ENCODE assay signal across 8 cellular contexts in the genomic region with DNA sequence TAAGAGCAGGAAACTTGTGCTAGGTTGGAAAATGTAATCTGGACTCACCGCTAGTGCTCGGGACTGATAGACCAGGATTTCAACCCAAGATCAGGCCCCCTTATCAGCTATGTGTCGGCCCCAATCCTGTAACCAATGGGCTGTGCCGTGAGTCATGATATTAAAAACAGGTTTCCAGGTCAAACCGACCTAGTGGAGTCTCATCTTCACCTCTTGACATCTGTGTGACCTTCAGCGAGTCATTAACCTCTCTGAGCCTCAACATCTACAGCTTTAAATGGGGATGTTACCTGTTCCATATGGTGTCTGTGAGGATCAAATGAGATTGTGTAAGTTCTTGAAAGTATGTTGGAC. TPM values are rescaled to one million over a fixed set of nuclear protein-coding genes. Genes with fewer than 3 reads are reported as not detected.
DNase-seq lines count a peak whose midpoint lies in the region; ATAC-seq lines count a peak whose summit lies in the region.

No MANE protein-coding gene starts in this region.

- H3K27me3 Mint-ChIP-seq in activated CD4-positive, alpha-beta memory T cell treated with anti-CD3 and anti-CD28 coated beads, Interleukin-2, amount 10 ng/mL, durations not matched to agents 7 days and 5 days: no peaks in the 10 kb centered on the region

- H3K4me1 Mint-ChIP-seq in activated CD4-positive, alpha-beta memory T cell treated with anti-CD3 and anti-CD28 coated beads, Interleukin-2, amount 10 ng/mL, durations not matched to agents 7 days and 5 days: peaks cover 40% of the 10 kb centered on the region
- peaks cover 31% of the 10 kb centered on the region for H3K4me1 Mint-ChIP-seq in stimulated activated effector memory CD8-positive, alpha-beta T cell treated with anti-CD3 and anti-CD28 coated beads, Interleukin-12 subunit alpha, Interleukin-12 subunit beta, amount 100 ng/mL, for 72 hours

- peaks cover 16% of the 10 kb centered on the region for H3K4me1 ChIP-seq in ES-I3 (ENCODE audit: insufficient read depth, low read length)
- H3K4me1 ChIP-seq in iPS DF 6.9 (ENCODE audit: control insufficient read depth, insufficient read depth, low read length): no peaks in the 10 kb centered on the region; the same call in 1 of the 2 replicates

- peak overlapping the region; percentile 91 for H3K9ac ChIP-seq in ES-I3 (ENCODE audit: low read depth, low read length)

- POLR2A ChIA-PET in activated CD4-positive, alpha-beta memory T cell treated with anti-CD3 and anti-CD28 coated beads, Interleukin-2, amount 10 ng/mL, durations not matched to agents 7 days and 5 days (lab: Charles Lee): interaction anchor here (0.6 to 4.1 kb wide), 13 partner anchors 10 to 294 kb away, joined by 3 to 67 read pairs (median 7); a partner anchor contains a TSS

- H3K36me3 Mint-ChIP-seq in activated CD4-positive, alpha-beta memory T cell treated with anti-CD3 and anti-CD28 coated beads, Interleukin-2, amount 10 ng/mL, durations not matched to agents 7 days and 5 days (ENCODE audit: low read depth): peaks cover 24% of the 10 kb centered on the region
- H3K36me3 Mint-ChIP-seq in stimulated activated effector memory CD8-positive, alpha-beta T cell treated with anti-CD3 and anti-CD28 coated beads, Interleukin-12 subunit alpha, Interleukin-12 subunit beta, amount 100 ng/mL, for 72 hours: peaks cover 77% of the 10 kb centered on the region

- H3K4me3 ChIP-seq in iPS DF 6.9 (ENCODE audit: low read length): peak overlapping the region; percentile 74

- peak overlapping the region; percentile 93 for H3K4me3 Mint-ChIP-seq in activated CD4-positive, alpha-beta memory T cell treated with anti-CD3 and anti-CD28 coated beads, Interleukin-2, amount 10 ng/mL, durations not matched to agents 7 days and 5 days
- peak overlapping the region; percentile 91 for H3K4me3 Mint-ChIP-seq in stimulated activated effector memory CD8-positive, alpha-beta T cell treated with anti-CD3 and anti-CD28 coated beads, Interleukin-12 subunit alpha, Interleukin-12 subunit beta, amount 100 ng/mL, for 72 hours

- peak; percentile 3 for ATAC-seq in HG02763 (IDR thresholded peaks at IDR 0.05; ENCODE audit: unreplicated experiment)
- peak; percentile 58 for ATAC-seq in stimulated activated effector memory CD8-positive, alpha-beta T cell treated with anti-CD3 and anti-CD28 coated beads, Interleukin-12 subunit alpha, Interleukin-12 subunit beta, amount 100 ng/mL, for 72 hours
- no peak for ATAC-seq in GM19324 (IDR thresholded peaks at IDR 0.05; ENCODE audit: low FRiP score, unreplicated experiment)

- peak overlapping the region; percentile 71 for H3K27ac Mint-ChIP-seq in activated CD4-positive, alpha-beta memory T cell treated with anti-CD3 and anti-CD28 coated beads, Interleukin-2, amount 10 ng/mL, durations not matched to agents 7 days and 5 days
- H3K27ac Mint-ChIP-seq in stimulated activated effector memory CD8-positive, alpha-beta T cell treated with anti-CD3 and anti-CD28 coated beads, Interleukin-12 subunit alpha, Interleukin-12 subunit beta, amount 100 ng/mL, for 72 hours: peak overlapping the region; percentile 96

- no peaks in the 10 kb centered on the region for H3K9me3 Mint-ChIP-seq in activated CD4-positive, alpha-beta memory T cell treated with anti-CD3 and anti-CD28 coated beads, Interleukin-2, amount 10 ng/mL, durations not matched to agents 7 days and 5 days
- no peaks in the 10 kb centered on the region for H3K9me3 Mint-ChIP-seq in stimulated activated effector memory CD8-positive, alpha-beta T cell treated with anti-CD3 and anti-CD28 coated beads, Interleukin-12 subunit alpha, Interleukin-12 subunit beta, amount 100 ng/mL, for 72 hours

- CTCF ChIA-PET in activated CD4-positive, alpha-beta memory T cell treated with anti-CD3 and anti-CD28 coated beads, Interleukin-2, amount 10 ng/mL, durations not matched to agents 7 days and 5 days (lab: Charles Lee): interaction anchor here (0.8 to 2.7 kb wide), 3 partner anchors 18 to 231 kb away, joined by 3 to 16 read pairs (median 6); a partner anchor contains a TSS

- no CpG with 5 or more reads among the region's 6 CpGs for WGBS in iPS DF 6.9 (ENCODE audit: insufficient coverage, insufficient read length)

- H3K36me3 ChIP-seq in ES-I3 (ENCODE audit: insufficient read depth, low read length): peaks cover 3% of the 10 kb centered on the region; the same call in 1 of the 2 replicates
- peaks cover 9% of the 10 kb centered on the region; the same call in 1 of the 2 replicates for H3K36me3 ChIP-seq in iPS DF 6.9 (ENCODE audit: control insufficient read depth, insufficient read depth, low read length)

- DNase-seq in activated CD4-positive, alpha-beta memory T cell treated with anti-CD3 and anti-CD28 coated beads, Interleukin-2, amount 10 ng/mL, durations not matched to agents 7 days and 5 days: peak; percentile 33
- DNase-seq in iPS DF 6.9 (ENCODE audit: low read depth, low spot score) (no peak), GF-D8 (lab: John Stamatoyannopoulos, UW) (no peak)
- DNase-seq in stimulated activated effector memory CD8-positive, alpha-beta T cell treated with anti-CD3 and anti-CD28 coated beads, Interleukin-12 subunit alpha, Interleukin-12 subunit beta, amount 100 ng/mL, for 72 hours (ENCODE audit: low spot score in 2 of 2): no peak
- DNase-seq in activated effector memory CD4-positive, alpha-beta T cell treated with anti-CD3 and anti-CD28 coated beads, Interleukin-2, amount 50 U/mL, for 16 hours: no peak

- H3K27ac ChIP-seq in iPS DF 6.9 (ENCODE audit: low read length): no peak overlapping the region

- H3K9me3 ChIP-seq in ES-I3 (ENCODE audit: control insufficient read depth, insufficient read depth, low read length) (no peaks in the 10 kb centered on the region), iPS DF 6.9 (ENCODE audit: control insufficient read depth, insufficient read depth, low read length) (no peaks in the 10 kb centered on the region)

- no peaks in the 10 kb centered on the region for H3K27me3 ChIP-seq in iPS DF 6.9 (ENCODE audit: control insufficient read depth, insufficient read depth, low read length)

RNA-seq across cellular contexts. Expression of a gene that starts 0.5 kb away (rescaled TPM):
- 10 to 100 TPM; 41.7 to 41.8 TPM for total RNA-seq in activated CD4-positive, alpha-beta memory T cell treated with anti-CD3 and anti-CD28 coated beads, Interleukin-2, amount 10 ng/mL, durations not matched to agents 7 days and 5 days

RNA-seq across cellular contexts. Expression of a gene that starts 0.7 kb away (rescaled TPM):
- 10 to 100 TPM; 12.2 to 12.6 TPM for total RNA-seq in activated CD4-positive, alpha-beta memory T cell treated with anti-CD3 and anti-CD28 coated beads, Interleukin-2, amount 10 ng/mL, durations not matched to agents 7 days and 5 days
